Comparison of ENCODE assay signal across 1 cellular context in genomic region chr14:35766700-35767082, GRCh38.
TF ChIP-seq lines count a peak whose summit lies in the region.

No MANE protein-coding gene starts in this region.

TF ChIP-seq in IMR-90, 13 proteins besides CTCF, POLR2A, EP300 and RAD21:
- no peak for TF ChIP-seq FOS (IDR thresholded peaks at IDR 0.05; ENCODE audit: low read depth, low read length)
